In genomic region chr11:96272542-96273306, GRCh38 we compare ENCODE assay signal across 8 cellular contexts.
DNase-seq lines count a peak whose midpoint lies in the region; ATAC-seq and TF ChIP-seq lines count a peak whose summit lies in the region.

No MANE protein-coding gene starts in this region.

- ATAC-seq in GM18499 (IDR thresholded peaks at IDR 0.05; ENCODE audit: insufficient read depth, unreplicated experiment) (peak; percentile 51), HG02840 (IDR thresholded peaks at IDR 0.05; ENCODE audit: low FRiP score, unreplicated experiment) (peak; percentile 57), lung (ENCODE audit: insufficient read depth, low FRiP score) (no peak), GM21786 (IDR thresholded peaks at IDR 0.05; ENCODE audit: unreplicated experiment) (no peak)
- ATAC-seq in activated naive CD8-positive, alpha-beta T cell treated with anti-CD3 and anti-CD28 coated beads, Interleukin-2, amount 50 U/mL, for 24 hours, result no peak

- no peaks in the 10 kb centered on the region for H3K9me3 ChIP-seq in lung (ENCODE audit: control insufficient read depth in 2 of 2, insufficient read depth in 1 of 2, low read length in 1 of 2)

- H3K4me3 ChIP-seq in lung, result no peak overlapping the region

- no peak for DNase-seq in activated naive CD8-positive, alpha-beta T cell treated with anti-CD3 and anti-CD28 coated beads, Interleukin-2, amount 50 U/mL, for 24 hours
- DNase-seq in lung (ENCODE audit: low spot score), result peak; percentile 35
- DNase-seq in activated CD8-positive, alpha-beta memory T cell treated with anti-CD3 and anti-CD28 coated beads, Interleukin-2, amount 50 U/mL, for 4 hours, result no peak
- no peak for DNase-seq in hippocampal formation (lab: John Stamatoyannopoulos, UW)
- DNase-seq in GOT3 (lab: John Stamatoyannopoulos, UW), result no peak

- peaks cover 53% of the 10 kb centered on the region for H3K4me1 Mint-ChIP-seq in activated naive CD8-positive, alpha-beta T cell treated with anti-CD3 and anti-CD28 coated beads, Interleukin-2, amount 50 U/mL, for 24 hours

- WGBS in lung, 2 donors, result 60 to 75% methylated on average over 3 of the region's 3 CpGs

- peaks cover 47% of the 10 kb centered on the region for H3K36me3 Mint-ChIP-seq in activated naive CD8-positive, alpha-beta T cell treated with anti-CD3 and anti-CD28 coated beads, Interleukin-2, amount 50 U/mL, for 24 hours (ENCODE audit: low read depth)

- peaks cover 0 to 4% of the 10 kb centered on the region in 2 donors for H3K36me3 ChIP-seq in lung (ENCODE audit: control insufficient read depth in 2 of 2, insufficient read depth in 2 of 2, low read length in 2 of 2)

- no peak for TF ChIP-seq CTCF in lung (IDR thresholded peaks at IDR 0.05; ENCODE audit: control extremely low read depth, extremely low read depth)

- no peaks in the 10 kb centered on the region for H3K27me3 ChIP-seq in lung (ENCODE audit: control insufficient read depth, insufficient read depth)

- peaks cover under 1 to 3% of the 10 kb centered on the region in 2 donors for H3K4me1 ChIP-seq in lung (ENCODE audit: control insufficient read depth in 2 of 2, insufficient read depth in 2 of 2, low read length in 2 of 2)

- H3K27me3 Mint-ChIP-seq in activated naive CD8-positive, alpha-beta T cell treated with anti-CD3 and anti-CD28 coated beads, Interleukin-2, amount 50 U/mL, for 24 hours, result no peaks in the 10 kb centered on the region

- peaks cover 30% of the 10 kb centered on the region for H3K9me3 Mint-ChIP-seq in activated naive CD8-positive, alpha-beta T cell treated with anti-CD3 and anti-CD28 coated beads, Interleukin-2, amount 50 U/mL, for 24 hours

- no peak overlapping the region for H3K27ac ChIP-seq in lung (ENCODE audit: low read depth in 1 of 2, low read length in 1 of 2)

- no peak overlapping the region for H3K4me3 Mint-ChIP-seq in activated naive CD8-positive, alpha-beta T cell treated with anti-CD3 and anti-CD28 coated beads, Interleukin-2, amount 50 U/mL, for 24 hours

- peak overlapping the region; percentile 60 for H3K27ac Mint-ChIP-seq in activated naive CD8-positive, alpha-beta T cell treated with anti-CD3 and anti-CD28 coated beads, Interleukin-2, amount 50 U/mL, for 24 hours

Comparison
In these comparisons a context has a peak if more than half of its experiments do, and no peak if none do; other contexts are left out.
1. ATAC-seq: peak in GM18499 (single experiment) and HG02840 (single experiment); none in activated naive CD8-positive, alpha-beta T cell treated with anti-CD3 and anti-CD28 coated beads, Interleukin-2, amount 50 U/mL, for 24 hours (single experiment), lung (single experiment) and GM21786 (single experiment).